In the genomic region with DNA sequence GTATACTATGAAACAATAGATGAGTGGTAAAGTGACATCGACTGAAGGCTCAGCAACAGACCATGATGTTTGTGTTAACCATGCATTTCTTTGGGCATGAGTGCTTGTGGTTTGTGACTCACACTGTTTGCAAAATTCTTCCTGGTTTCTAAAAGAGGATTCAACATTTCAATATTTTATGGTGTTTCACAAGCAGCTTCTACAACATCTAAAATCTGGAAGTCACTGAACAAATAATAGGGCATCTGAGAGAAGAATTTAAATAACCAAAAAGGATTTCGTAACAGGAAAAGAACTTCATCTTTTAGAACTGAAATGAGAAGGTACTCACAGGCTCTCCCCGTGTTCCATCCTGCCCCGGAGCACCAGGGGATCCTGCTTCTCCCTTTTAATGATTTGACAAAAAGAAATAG, we compare ENCODE assay signal across 9 cellular contexts.
DNase-seq lines count a peak whose midpoint lies in the region; ATAC-seq, FAIRE-seq and TF ChIP-seq lines count a peak whose summit lies in the region.
"Had no signal": no experiment of that assay in that cellular context is flagged by ENCODE, and none has a peak within 500 bp of the region (broad histone marks: within the 10 kb centered on the region; RNA-seq: fewer than 3 reads in every experiment).

No MANE protein-coding gene starts in this region.

- H3K36me3 ChIP-seq in PC-3 (ENCODE audit: low read depth, low read length) (no peaks in the 10 kb centered on the region), smooth muscle cell (ENCODE audit: low read depth) (no peaks in the 10 kb centered on the region)

- H3K27ac ChIP-seq in PC-3 (ENCODE audit: low read length) (peak overlapping the region; percentile 83), smooth muscle cell (ENCODE audit: low read depth) (peak overlapping the region; percentile 88)

- FAIRE-seq in H54 (lab: Jason Lieb, UNC), result peak; percentile 99

- peak overlapping the region; percentile 33 for H3K4me2 ChIP-seq in PC-3 (ENCODE audit: low read length)
- H3K4me2 ChIP-seq in smooth muscle cell, result peak overlapping the region; percentile 78

- TF ChIP-seq CTCF in PC-3 (conservative IDR thresholded peaks at IDR 0.05; ENCODE audit: low read depth, low read length), result no peak
- no peak for TF ChIP-seq CTCF in epithelial cell of esophagus (IDR thresholded peaks at IDR 0.05; ENCODE audit: insufficient read depth, low read depth, low read length, missing control alignments)
- TF ChIP-seq CTCF in smooth muscle cell (IDR thresholded peaks at IDR 0.05; ENCODE audit: borderline replicate concordance, insufficient read depth, poor library complexity, severe bottlenecking), result no peak

- POLR2A ChIA-PET in PC-3 (lab: Charles Lee; ENCODE audit: unreplicated experiment), result interaction anchor here (0.6 kb wide), 1 partner anchor 20 kb away, joined by 6 read pairs; no protein-coding TSS in a partner anchor

- H3F3A ChIP-seq in PC-3 (ENCODE audit: low read length, unreplicated experiment) (peaks cover 4% of the 10 kb centered on the region), smooth muscle cell (ENCODE audit: low read depth) (no peaks in the 10 kb centered on the region)

- DNase-seq in H54 (ENCODE audit: insufficient read length, low spot score) (peak; percentile 15), PC-3 (peak; percentile 95), epithelial cell of esophagus (ENCODE audit: low read depth) (peak; percentile 95), smooth muscle cell (lab: John Stamatoyannopoulos, UW; ENCODE audit: unreplicated experiment) (no peak), NCI-H2171 (lab: John Stamatoyannopoulos, UW) (no peak), NCI-H187 treated with DMSO at 0.1 percent for 48 hours (lab: John Stamatoyannopoulos, UW) (no peak)
- DNase-seq: stimulated activated naive CD4-positive, alpha-beta T cell treated with Interleukin-2 at 50 U/mL for 16 hours had no signal

- 21% methylated on average over 4 of the region's 4 CpGs for WGBS in smooth muscle cell (ENCODE audit: low lambda C conversion rate)

- peaks cover 26% of the 10 kb centered on the region for H3K4me1 ChIP-seq in PC-3 (ENCODE audit: insufficient read depth, low read length)
- H3K4me1 ChIP-seq in smooth muscle cell (ENCODE audit: low read depth), result peaks cover 9% of the 10 kb centered on the region

- no peak overlapping the region for H3K4me3 ChIP-seq in PC-3 (ENCODE audit: low read length)
- no peak overlapping the region for H3K4me3 ChIP-seq in epithelial cell of esophagus (ENCODE audit: low read length)
- H3K4me3 ChIP-seq in smooth muscle cell, result no peak overlapping the region

- intact Hi-C loops in PC-3 (cut with micrococcal nuclease), result loop anchor here (1.0 to 5.0 kb wide), 5 partner anchors 10 to 186 kb away; no protein-coding TSS in a partner anchor

- CTCF ChIA-PET in PC-3 (lab: Charles Lee), result no interaction called here

- H3K9ac ChIP-seq in PC-3 (ENCODE audit: low read length) (peak overlapping the region; percentile 14; the same call in 1 of the 2 replicates), smooth muscle cell (ENCODE audit: low read depth) (no peak overlapping the region)

- BruUV-seq in PC-3 (replicated peaks; lab: Mats Ljungman, UMichigan), result no TSS peak

- no peaks in the 10 kb centered on the region for H3K9me2 ChIP-seq in PC-3 (replicated peaks; ENCODE audit: low read length)

- H2AFZ ChIP-seq in PC-3 (ENCODE audit: low read length) (no peak overlapping the region), smooth muscle cell (ENCODE audit: low read depth) (no peak overlapping the region)

- TF ChIP-seq POLR2A in H54 (IDR thresholded peaks at IDR 0.05; ENCODE audit: low read depth, low read length), result no peak

- no peaks in the 10 kb centered on the region for H3K27me3 ChIP-seq in PC-3 (ENCODE audit: low read length)
- H3K27me3 ChIP-seq in smooth muscle cell (ENCODE audit: low read depth), result no peaks in the 10 kb centered on the region

- H3K79me2 ChIP-seq in PC-3 (ENCODE audit: low read length) (no peaks in the 10 kb centered on the region), smooth muscle cell (ENCODE audit: low read depth) (no peaks in the 10 kb centered on the region)

- H4K20me1 ChIP-seq in PC-3 (ENCODE audit: low read length) (no peaks in the 10 kb centered on the region), smooth muscle cell (ENCODE audit: low read depth) (no peaks in the 10 kb centered on the region)

- ATAC-seq in PC-3 (peak; percentile 99), GM21786 (IDR thresholded peaks at IDR 0.05; ENCODE audit: unreplicated experiment) (no peak), GM19328 (IDR thresholded peaks at IDR 0.05; ENCODE audit: unreplicated experiment) (no peak)

- H3K9me3 ChIP-seq in PC-3 (ENCODE audit: low read length) (no peaks in the 10 kb centered on the region), smooth muscle cell (replicated peaks; ENCODE audit: low read depth) (no peaks in the 10 kb centered on the region)

Comparison
In these comparisons a context has a peak if more than half of its experiments do, and no peak if none do; other contexts are left out.
1. DNase-seq: peak in H54 (single experiment), PC-3 (single experiment) and epithelial cell of esophagus (single experiment); none in smooth muscle cell (single experiment), NCI-H2171 (single experiment) and NCI-H187 treated with DMSO at 0.1 percent for 48 hours (single experiment).